In the genomic region with DNA sequence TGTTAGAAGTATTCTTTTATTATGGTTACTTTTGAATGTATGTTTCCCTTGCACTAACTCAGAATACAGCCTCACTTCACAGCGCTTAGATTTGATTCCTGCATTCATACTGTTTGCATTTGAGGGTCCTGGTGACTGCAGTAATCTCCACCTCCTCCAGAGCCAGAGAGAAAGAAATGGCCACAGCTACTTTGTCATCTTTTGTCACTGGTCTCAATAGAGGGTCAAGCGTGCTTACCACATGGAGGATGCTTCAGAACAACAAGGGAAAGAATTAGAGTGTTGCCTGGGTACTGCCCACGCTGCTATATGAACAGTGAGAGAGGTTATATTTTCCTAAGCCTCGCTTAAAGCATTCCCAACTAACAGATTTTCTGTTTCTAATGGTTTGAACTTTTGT, we compare ENCODE assay signal across 2 cellular contexts.
TF ChIP-seq lines count a peak whose summit lies in the region.

No MANE protein-coding gene starts in this region.

TF ChIP-seq in H1, 55 proteins besides CTCF, POLR2A, EP300 and RAD21:
- TF ChIP-seq, protein P1, sequence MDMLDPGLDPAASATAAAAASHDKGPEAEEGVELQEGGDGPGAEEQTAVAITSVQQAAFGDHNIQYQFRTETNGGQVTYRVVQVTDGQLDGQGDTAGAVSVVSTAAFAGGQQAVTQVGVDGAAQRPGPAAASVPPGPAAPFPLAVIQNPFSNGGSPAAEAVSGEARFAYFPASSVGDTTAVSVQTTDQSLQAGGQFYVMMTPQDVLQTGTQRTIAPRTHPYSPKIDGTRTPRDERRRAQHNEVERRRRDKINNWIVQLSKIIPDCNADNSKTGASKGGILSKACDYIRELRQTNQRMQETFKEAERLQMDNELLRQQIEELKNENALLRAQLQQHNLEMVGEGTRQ (IDR thresholded peaks at IDR 0.05; ENCODE audit: low read length) = no peak
- TF ChIP-seq GABPA (IDR thresholded peaks at IDR 0.05; ENCODE audit: borderline replicate concordance, insufficient read depth, low read length) (no peak), TAF7 (optimal IDR thresholded peaks at IDR 0.05; ENCODE audit: borderline replicate concordance, low read depth, low read length) (no peak), CHD2 (IDR thresholded peaks at IDR 0.05; ENCODE audit: low read length) (no peak), NRF1 (IDR thresholded peaks at IDR 0.05; ENCODE audit: low read depth, low read length) (no peak), CTBP2 (IDR thresholded peaks at IDR 0.05; ENCODE audit: borderline replicate concordance, insufficient read depth, insufficient read length, low read length) (no peak), SIN3A (conservative IDR thresholded peaks at IDR 0.05 in 1 of 2, IDR thresholded peaks at IDR 0.05 in 1 of 2; ENCODE audit: low read depth in 1 of 2, low read length in 2 of 2) (no peak), SUZ12 (IDR thresholded peaks at IDR 0.05; ENCODE audit: low read length) (no peak), SAP30 (IDR thresholded peaks at IDR 0.05; ENCODE audit: insufficient read depth, insufficient replicate concordance, low read length) (no peak), SRF (IDR thresholded peaks at IDR 0.05; ENCODE audit: low read depth, low read length) (no peak), EGR1 (IDR thresholded peaks at IDR 0.05; ENCODE audit: borderline replicate concordance, low read depth, low read length) (no peak), TAF1 (IDR thresholded peaks at IDR 0.05; ENCODE audit: low read depth, low read length) (no peak), RXRA (IDR thresholded peaks at IDR 0.05; ENCODE audit: insufficient read depth, low read depth, low read length) (no peak), HDAC2 (IDR thresholded peaks at IDR 0.05; ENCODE audit: borderline replicate concordance in 1 of 2, low read depth in 2 of 2, low read length in 2 of 2) (no peak), POU5F1 (IDR thresholded peaks at IDR 0.05; ENCODE audit: low read depth, low read length) (no peak), RBBP5 (IDR thresholded peaks at IDR 0.05; ENCODE audit: borderline replicate concordance, low read depth, low read length) (no peak), JUND (IDR thresholded peaks at IDR 0.05; ENCODE audit: low read length) (no peak), SP1 (IDR thresholded peaks at IDR 0.05; ENCODE audit: low read depth, low read length) (no peak), CEBPB (IDR thresholded peaks at IDR 0.05; ENCODE audit: low read depth, low read length) (no peak)
- TF ChIP-seq, protein P2, sequence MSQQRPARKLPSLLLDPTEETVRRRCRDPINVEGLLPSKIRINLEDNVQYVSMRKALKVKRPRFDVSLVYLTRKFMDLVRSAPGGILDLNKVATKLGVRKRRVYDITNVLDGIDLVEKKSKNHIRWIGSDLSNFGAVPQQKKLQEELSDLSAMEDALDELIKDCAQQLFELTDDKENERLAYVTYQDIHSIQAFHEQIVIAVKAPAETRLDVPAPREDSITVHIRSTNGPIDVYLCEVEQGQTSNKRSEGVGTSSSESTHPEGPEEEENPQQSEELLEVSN (IDR thresholded peaks at IDR 0.05) = no peak

TF ChIP-seq in SK-N-SH, 30 proteins besides CTCF, POLR2A, EP300 and RAD21:
- TF ChIP-seq SIN3A (IDR thresholded peaks at IDR 0.05; ENCODE audit: borderline replicate concordance, low read depth, low read length) = no peak
- TF ChIP-seq, protein P3, sequence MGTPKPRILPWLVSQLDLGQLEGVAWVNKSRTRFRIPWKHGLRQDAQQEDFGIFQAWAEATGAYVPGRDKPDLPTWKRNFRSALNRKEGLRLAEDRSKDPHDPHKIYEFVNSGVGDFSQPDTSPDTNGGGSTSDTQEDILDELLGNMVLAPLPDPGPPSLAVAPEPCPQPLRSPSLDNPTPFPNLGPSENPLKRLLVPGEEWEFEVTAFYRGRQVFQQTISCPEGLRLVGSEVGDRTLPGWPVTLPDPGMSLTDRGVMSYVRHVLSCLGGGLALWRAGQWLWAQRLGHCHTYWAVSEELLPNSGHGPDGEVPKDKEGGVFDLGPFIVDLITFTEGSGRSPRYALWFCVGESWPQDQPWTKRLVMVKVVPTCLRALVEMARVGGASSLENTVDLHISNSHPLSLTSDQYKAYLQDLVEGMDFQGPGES (IDR thresholded peaks at IDR 0.05; ENCODE audit: low read depth, low read length) = no peak
- TF ChIP-seq CHD2 (IDR thresholded peaks at IDR 0.05; ENCODE audit: low read length, partially characterized antibody) = no peak
- TF ChIP-seq NFIC (IDR thresholded peaks at IDR 0.05; ENCODE audit: borderline replicate concordance) = no peak
- TF ChIP-seq GATA2 (CRISPR knock-in tag; IDR thresholded peaks at IDR 0.05) = no peak
- TF ChIP-seq POLR2AphosphoS5 (IDR thresholded peaks at IDR 0.05; ENCODE audit: low read depth, low read length) = no peak
- TF ChIP-seq RCOR1 (IDR thresholded peaks at IDR 0.05; ENCODE audit: low read length) = no peak
- TF ChIP-seq, protein P4, sequence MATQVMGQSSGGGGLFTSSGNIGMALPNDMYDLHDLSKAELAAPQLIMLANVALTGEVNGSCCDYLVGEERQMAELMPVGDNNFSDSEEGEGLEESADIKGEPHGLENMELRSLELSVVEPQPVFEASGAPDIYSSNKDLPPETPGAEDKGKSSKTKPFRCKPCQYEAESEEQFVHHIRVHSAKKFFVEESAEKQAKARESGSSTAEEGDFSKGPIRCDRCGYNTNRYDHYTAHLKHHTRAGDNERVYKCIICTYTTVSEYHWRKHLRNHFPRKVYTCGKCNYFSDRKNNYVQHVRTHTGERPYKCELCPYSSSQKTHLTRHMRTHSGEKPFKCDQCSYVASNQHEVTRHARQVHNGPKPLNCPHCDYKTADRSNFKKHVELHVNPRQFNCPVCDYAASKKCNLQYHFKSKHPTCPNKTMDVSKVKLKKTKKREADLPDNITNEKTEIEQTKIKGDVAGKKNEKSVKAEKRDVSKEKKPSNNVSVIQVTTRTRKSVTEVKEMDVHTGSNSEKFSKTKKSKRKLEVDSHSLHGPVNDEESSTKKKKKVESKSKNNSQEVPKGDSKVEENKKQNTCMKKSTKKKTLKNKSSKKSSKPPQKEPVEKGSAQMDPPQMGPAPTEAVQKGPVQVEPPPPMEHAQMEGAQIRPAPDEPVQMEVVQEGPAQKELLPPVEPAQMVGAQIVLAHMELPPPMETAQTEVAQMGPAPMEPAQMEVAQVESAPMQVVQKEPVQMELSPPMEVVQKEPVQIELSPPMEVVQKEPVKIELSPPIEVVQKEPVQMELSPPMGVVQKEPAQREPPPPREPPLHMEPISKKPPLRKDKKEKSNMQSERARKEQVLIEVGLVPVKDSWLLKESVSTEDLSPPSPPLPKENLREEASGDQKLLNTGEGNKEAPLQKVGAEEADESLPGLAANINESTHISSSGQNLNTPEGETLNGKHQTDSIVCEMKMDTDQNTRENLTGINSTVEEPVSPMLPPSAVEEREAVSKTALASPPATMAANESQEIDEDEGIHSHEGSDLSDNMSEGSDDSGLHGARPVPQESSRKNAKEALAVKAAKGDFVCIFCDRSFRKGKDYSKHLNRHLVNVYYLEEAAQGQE (IDR thresholded peaks at IDR 0.05; ENCODE audit: low read depth, low read length) = no peak
- no peak for TF ChIP-seq MEF2A (IDR thresholded peaks at IDR 0.05; ENCODE audit: borderline replicate concordance, low read depth)
- TF ChIP-seq TEAD4 (IDR thresholded peaks at IDR 0.05; ENCODE audit: borderline replicate concordance, insufficient read depth) = no peak
TF ChIP-seq in SK-N-SH: peak in this region for 0.
